In genomic region chr19:50708179-50708879, GRCh38 we compare ENCODE assay signal across 28 cellular contexts. TPM values are rescaled to one million over a fixed set of nuclear protein-coding genes. Genes with fewer than 3 reads are reported as not detected.
"Had no signal": no experiment of that assay in that cellular context is flagged by ENCODE, and none has a peak within 500 bp of the region (broad histone marks: within the 10 kb centered on the region; RNA-seq: fewer than 3 reads in every experiment).

No MANE protein-coding gene starts in this region.

- H3K36me3 ChIP-seq: esophagus squamous epithelium, heart left ventricle, neutrophil, ovary, right atrium auricular region, suprapubic skin, tibial nerve had no signal

- ATAC-seq: activated CD4-positive, CD25-positive, alpha-beta regulatory T cell treated with anti-CD3 and anti-CD28 coated beads, Interleukin-2, amount 50 U/mL, for 24 hours; activated T-cell treated with anti-CD3 and anti-CD28 coated beads, Interleukin-2, amount 50 U/mL, for 72 hours; heart left ventricle; left ventricle myocardium superior; natural killer cell; psoas muscle; stimulated activated naive CD8-positive, alpha-beta T cell treated with anti-CD3 and anti-CD28 coated beads, Interleukin-15, Interleukin-2, amounts not matched to agents 100 U/mL and 50 U/mL, for 24 hours had no signal

- DNase-seq: activated CD4-positive, alpha-beta memory T cell treated with anti-CD3 and anti-CD28 coated beads, Interleukin-2, amount 10 ng/mL, durations not matched to agents 7 days and 5 days; activated CD4-positive, alpha-beta T cell treated with anti-CD3 and anti-CD28 coated beads, Interleukin-2, amount 10 ng/mL, durations not matched to agents 24 days and 14 days; activated effector memory CD4-positive, alpha-beta T cell treated with anti-CD3 and anti-CD28 coated beads, Interleukin-2, amount 50 U/mL, for 16 hours; activated naive CD4-positive, alpha-beta T cell treated with anti-CD3 and anti-CD28 coated beads, Interleukin-2, amount 50 U/mL, for 16 hours; activated T-cell treated with anti-CD3 and anti-CD28 coated beads, Interleukin-2, amount 50 U/mL, for 72 hours; aorta; cerebellar nuclear complex; esophagus squamous epithelium; left ventricle myocardium superior; mammary epithelial cell; natural killer cell; ovary; stimulated activated CD4-positive, alpha-beta T cell treated with anti-CD3 and anti-CD28 coated beads, Interleukin-12 subunit alpha, Interleukin-12 subunit beta, amount 100 ng/mL, for 4 hours; stimulated activated CD4-positive, alpha-beta T cell treated with anti-CD3 and anti-CD28 coated beads, Interleukin-4, amount 100 ng/mL, for 4 hours; stimulated activated naive CD8-positive, alpha-beta T cell treated with anti-CD3 and anti-CD28 coated beads, Interleukin-15, Interleukin-2, amounts not matched to agents 100 U/mL and 50 U/mL, for 24 hours had no signal

- H3K4me1 ChIP-seq: esophagus squamous epithelium, heart left ventricle, psoas muscle, right atrium auricular region, suprapubic skin, tibial nerve had no signal

- H3K4me3 ChIP-seq: coronary artery, esophagus squamous epithelium, heart left ventricle, ovary, psoas muscle, right atrium auricular region, suprapubic skin, tibial nerve had no signal

- H3K9me3 ChIP-seq: esophagus squamous epithelium, heart left ventricle, neutrophil, ovary, psoas muscle, right atrium auricular region, suprapubic skin had no signal

- FAIRE-seq: islet of Langerhans, urothelium cell line had no signal

- H3K27me3 ChIP-seq: ovary, right atrium auricular region had no signal

- H3K27ac ChIP-seq: coronary artery, esophagus squamous epithelium, heart left ventricle, neutrophil, ovary, psoas muscle, right atrium auricular region, suprapubic skin, tibial nerve, VCaP had no signal

RNA-seq across cellular contexts. Expression of gene SHANK1, which starts 11.3 kb away (rescaled TPM):
- total RNA-seq: activated CD4-positive, alpha-beta memory T cell treated with anti-CD3 and anti-CD28 coated beads, Interleukin-2, amount 10 ng/mL, durations not matched to agents 7 days and 5 days; activated CD4-positive, alpha-beta T cell treated with anti-CD3 and anti-CD28 coated beads, Interleukin-2, amount 10 ng/mL, durations not matched to agents 24 days and 14 days; T-helper 2 cell treated with Interferon-gamma antibody and Interleukin-4, amounts not matched to agents 100 ng/mL and 5 ng/mL, for 36 hours had no signal

RNA-seq across cellular contexts. Expression of gene C19orf81, which starts 59.1 kb away (rescaled TPM):
- total RNA-seq: activated CD4-positive, alpha-beta memory T cell treated with anti-CD3 and anti-CD28 coated beads, Interleukin-2, amount 10 ng/mL, durations not matched to agents 7 days and 5 days; aorta; esophagus squamous epithelium; mammary epithelial cell; natural killer cell; skeletal muscle tissue; T-helper 2 cell treated with Interferon-gamma antibody and Interleukin-4, amounts not matched to agents 100 ng/mL and 5 ng/mL, for 36 hours; tibial nerve had no signal
- polyA plus RNA-seq: aorta, heart left ventricle, mammary epithelial cell, ovary had no signal
